In the genomic region with DNA sequence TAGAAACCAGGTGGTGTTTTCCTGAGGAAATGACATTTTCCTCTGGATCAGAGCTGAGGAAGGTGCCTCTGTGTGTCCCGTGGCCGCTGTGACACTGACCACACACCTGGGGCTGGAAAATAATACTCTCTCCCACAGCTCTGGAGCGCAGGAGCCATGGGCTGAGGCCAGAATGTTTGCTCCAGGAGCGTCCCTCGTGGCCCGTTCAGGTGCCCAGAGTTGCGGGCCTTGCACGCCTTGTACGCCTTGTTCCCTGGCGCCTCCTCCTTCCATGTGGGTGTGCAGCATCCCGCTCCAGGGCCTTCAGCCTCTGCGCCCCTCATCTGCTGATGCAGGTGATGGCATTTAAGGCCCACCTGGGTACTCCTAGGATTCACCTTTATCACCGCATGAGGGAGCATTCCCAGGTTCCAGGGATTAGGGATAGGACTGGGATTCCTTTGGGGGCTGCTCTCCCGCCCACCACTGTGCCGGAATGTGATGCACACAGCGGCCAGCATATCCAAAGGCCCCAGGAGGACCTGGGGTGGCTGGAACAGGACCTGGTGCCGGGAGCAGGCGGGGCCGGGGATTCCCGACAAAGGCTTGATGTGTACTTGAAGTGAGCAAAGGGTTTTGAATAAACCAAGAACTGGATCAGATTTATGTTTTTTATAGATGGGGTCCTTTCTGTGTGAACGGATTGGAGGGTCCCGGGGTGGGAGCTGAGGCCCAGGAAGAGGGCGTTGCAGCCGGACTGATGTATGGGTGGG, we compare ENCODE assay signal across 20 cellular contexts. TPM values are rescaled to one million over a fixed set of nuclear protein-coding genes. Genes with fewer than 3 reads are reported as not detected.
A peak's percentile ranks its signal among the peaks of the same experiment; 100 is the strongest.
DNase-seq lines count a peak whose midpoint lies in the region; ATAC-seq, FAIRE-seq and TF ChIP-seq lines count a peak whose summit lies in the region.
"Had no signal": no experiment of that assay in that cellular context is flagged by ENCODE, and none has a peak within 500 bp of the region (broad histone marks: within the 10 kb centered on the region; RNA-seq: fewer than 3 reads in every experiment).

No MANE protein-coding gene starts in this region.

- H3F3A ChIP-seq in PC-9 (ENCODE audit: insufficient read depth, low read depth), result peaks cover 6% of the 10 kb centered on the region; the same call in 1 of the 2 replicates

- H3K79me2 ChIP-seq in endothelial cell of umbilical vein (ENCODE audit: control insufficient read depth, insufficient read depth, low read length) (peaks cover 15% of the 10 kb centered on the region), PC-9 (ENCODE audit: low read depth) (no peaks in the 10 kb centered on the region)

- H3K9me3 Mint-ChIP-seq in activated naive CD8-positive, alpha-beta T cell treated with anti-CD3 and anti-CD28 coated beads for 36 hours, result no peaks in the 10 kb centered on the region
- H3K9me3 Mint-ChIP-seq in activated naive CD8-positive, alpha-beta T cell treated with anti-CD3 and anti-CD28 coated beads, Interleukin-2, amount 50 U/mL, for 24 hours, result no peaks in the 10 kb centered on the region
- H3K9me3 Mint-ChIP-seq in CD14-positive monocyte, result peaks cover 2 to 36% (median 14%) of the 10 kb centered on the region in 7 donors
- H3K9me3 Mint-ChIP-seq: HFFc6 had no signal

- peak overlapping the region; percentile 65 for H3K27ac Mint-ChIP-seq in activated naive CD8-positive, alpha-beta T cell treated with anti-CD3 and anti-CD28 coated beads for 36 hours
- no peak overlapping the region for H3K27ac Mint-ChIP-seq in activated naive CD8-positive, alpha-beta T cell treated with anti-CD3 and anti-CD28 coated beads, Interleukin-2, amount 50 U/mL, for 24 hours
- H3K27ac Mint-ChIP-seq in CD14-positive monocyte, result peak overlapping the region in 2 of 7 donors; percentile 3 to 30
- H3K27ac Mint-ChIP-seq: CD4-positive, alpha-beta memory T cell; HFFc6 had no signal

- peaks cover 10% of the 10 kb centered on the region; the same call in 1 of the 2 replicates for H3K36me3 ChIP-seq in WERI-Rb-1
- H3K36me3 ChIP-seq in endothelial cell of umbilical vein (ENCODE audit: control insufficient read depth in 2 of 2, extremely low read depth in 1 of 2, insufficient read depth in 2 of 2, low read length in 2 of 2), result peaks cover 25 to 58% of the 10 kb centered on the region in 2 experiments
- no peaks in the 10 kb centered on the region; the same call in 1 of the 2 replicates for H3K36me3 ChIP-seq in PC-9 (ENCODE audit: low read depth)

- no peak for TF ChIP-seq POLR2A in endothelial cell of umbilical vein (IDR thresholded peaks at IDR 0.05; ENCODE audit: low read depth, low read length)

- intact Hi-C loops in endothelial cell of umbilical vein (cut with micrococcal nuclease), result no loop called here
- intact Hi-C loops in CD14-positive monocyte (cut with micrococcal nuclease), result no loop called here
- intact Hi-C loops in PC-9 (cut with micrococcal nuclease; ENCODE audit: unreplicated experiment), result no loop called here

- TF ChIP-seq CTCF in WERI-Rb-1 (IDR thresholded peaks at IDR 0.05; ENCODE audit: low read depth, low read length), result no peak
- TF ChIP-seq CTCF in endothelial cell of umbilical vein (IDR thresholded peaks at IDR 0.05; ENCODE audit: extremely low read depth in 1 of 2, insufficient read depth in 1 of 2, low read depth in 1 of 2, low read length in 2 of 2), result no peak
- TF ChIP-seq CTCF in CD14-positive monocyte (IDR thresholded peaks at IDR 0.05), result no peak
- no peak for TF ChIP-seq CTCF in PC-9 (conservative IDR thresholded peaks at IDR 0.05)

- H3K9me1 ChIP-seq in endothelial cell of umbilical vein (replicated peaks; ENCODE audit: control insufficient read depth, extremely low read depth, insufficient read depth, low read length), result no peaks in the 10 kb centered on the region

- no peak for ATAC-seq in activated naive CD8-positive, alpha-beta T cell treated with anti-CD3 and anti-CD28 coated beads, Interleukin-2, amount 50 U/mL, for 24 hours

- H3K36me3 Mint-ChIP-seq in activated naive CD8-positive, alpha-beta T cell treated with anti-CD3 and anti-CD28 coated beads for 36 hours, result peaks cover 37% of the 10 kb centered on the region
- H3K36me3 Mint-ChIP-seq in activated naive CD8-positive, alpha-beta T cell treated with anti-CD3 and anti-CD28 coated beads, Interleukin-2, amount 50 U/mL, for 24 hours (ENCODE audit: low read depth), result peaks cover 68% of the 10 kb centered on the region
- H3K36me3 Mint-ChIP-seq in CD14-positive monocyte, result peaks cover 29 to 68% of the 10 kb centered on the region in 2 donors

- H3K4me2 ChIP-seq in endothelial cell of umbilical vein (ENCODE audit: insufficient read depth, low read length), result no peak overlapping the region
- H3K4me2 ChIP-seq in PC-9, result no peak overlapping the region
- H3K4me2 ChIP-seq: A549 had no signal

- H3K4me1 Mint-ChIP-seq in activated naive CD8-positive, alpha-beta T cell treated with anti-CD3 and anti-CD28 coated beads for 36 hours, result no peaks in the 10 kb centered on the region
- peaks cover 2% of the 10 kb centered on the region for H3K4me1 Mint-ChIP-seq in activated naive CD8-positive, alpha-beta T cell treated with anti-CD3 and anti-CD28 coated beads, Interleukin-2, amount 50 U/mL, for 24 hours
- no peaks in the 10 kb centered on the region for H3K4me1 Mint-ChIP-seq in CD14-positive monocyte
- H3K4me1 Mint-ChIP-seq: CD4-positive, alpha-beta memory T cell; IgD-negative memory B cell had no signal

- H3K27me3 ChIP-seq in WERI-Rb-1 (ENCODE audit: insufficient read depth, low read depth, severe bottlenecking) (no peaks in the 10 kb centered on the region), endothelial cell of umbilical vein (ENCODE audit: control insufficient read depth in 2 of 2, insufficient read depth in 2 of 2, low read length in 2 of 2) (no peaks in the 10 kb centered on the region), PC-9 (ENCODE audit: insufficient read depth, low read depth) (no peaks in the 10 kb centered on the region)
- H3K27me3 ChIP-seq: MG63, SJSA1 had no signal

- no TSS peak for BruUV-seq in endothelial cell of umbilical vein (replicated peaks; lab: Mats Ljungman, UMichigan)
- no TSS peak for BruUV-seq in PC-9 (replicated peaks; lab: Mats Ljungman, UMichigan)

- CTCF ChIA-PET in endothelial cell of umbilical vein (lab: Charles Lee) (no interaction called here), PC-9 (lab: Charles Lee) (interaction anchor here (0.5 kb wide), 1 partner anchor 33 kb away, joined by 12 read pairs; no protein-coding TSS in a partner anchor)

- H3K4me1 ChIP-seq in endothelial cell of umbilical vein (ENCODE audit: control insufficient read depth, extremely low read depth, insufficient read depth, low read length) (peaks cover 4% of the 10 kb centered on the region), PC-9 (replicated peaks; ENCODE audit: insufficient read depth) (peaks cover 8% of the 10 kb centered on the region)

- H3K27me3 Mint-ChIP-seq in activated naive CD8-positive, alpha-beta T cell treated with anti-CD3 and anti-CD28 coated beads for 36 hours, result no peaks in the 10 kb centered on the region
- no peaks in the 10 kb centered on the region for H3K27me3 Mint-ChIP-seq in activated naive CD8-positive, alpha-beta T cell treated with anti-CD3 and anti-CD28 coated beads, Interleukin-2, amount 50 U/mL, for 24 hours
- H3K27me3 Mint-ChIP-seq in CD14-positive monocyte (ENCODE audit: low read depth in 3 of 3), result peaks cover 0 to 2% (median 0%) of the 10 kb centered on the region in 3 donors
- H3K27me3 Mint-ChIP-seq: CD4-positive, alpha-beta memory T cell; IgD-negative memory B cell had no signal

- no peak overlapping the region for H3K4me3 Mint-ChIP-seq in activated naive CD8-positive, alpha-beta T cell treated with anti-CD3 and anti-CD28 coated beads for 36 hours
- no peak overlapping the region for H3K4me3 Mint-ChIP-seq in activated naive CD8-positive, alpha-beta T cell treated with anti-CD3 and anti-CD28 coated beads, Interleukin-2, amount 50 U/mL, for 24 hours
- H3K4me3 Mint-ChIP-seq in CD14-positive monocyte, result no peak overlapping the region
- H3K4me3 Mint-ChIP-seq: CD4-positive, alpha-beta memory T cell; HFFc6; IgD-negative memory B cell had no signal

- POLR2A ChIA-PET in endothelial cell of umbilical vein (lab: Charles Lee) (no interaction called here), PC-9 (lab: Charles Lee; ENCODE audit: unreplicated experiment) (no interaction called here)

- no peaks in the 10 kb centered on the region for H4K20me1 ChIP-seq in endothelial cell of umbilical vein (replicated peaks; ENCODE audit: control insufficient read depth, extremely low read depth, insufficient read depth, low read length)
- no peaks in the 10 kb centered on the region for H4K20me1 ChIP-seq in PC-9 (ENCODE audit: insufficient read depth)

- H3K4me3 ChIP-seq in WERI-Rb-1 (ENCODE audit: low read depth, low read length) (no peak overlapping the region), endothelial cell of umbilical vein (replicated peaks in 1 of 3; ENCODE audit: insufficient read depth in 1 of 3, low read depth in 1 of 3, low read length in 3 of 3) (no peak overlapping the region), PC-9 (no peak overlapping the region)
- H3K4me3 ChIP-seq: A549, MG63, SJSA1 had no signal

- no peak for DNase-seq in activated naive CD8-positive, alpha-beta T cell treated with anti-CD3 and anti-CD28 coated beads for 36 hours
- DNase-seq in activated naive CD8-positive, alpha-beta T cell treated with anti-CD3 and anti-CD28 coated beads, Interleukin-2, amount 50 U/mL, for 24 hours, result no peak
- no peak for DNase-seq in WERI-Rb-1
- no peak for DNase-seq in endothelial cell of umbilical vein (ENCODE audit: low read depth, low spot score)
- no peak for DNase-seq in CD14-positive monocyte (ENCODE audit: low spot score)
- no peak for DNase-seq in germinal center (ENCODE audit: low spot score)
- DNase-seq in PC-9, result no peak
- DNase-seq: CD4-positive, alpha-beta memory T cell; HFFc6; Kasumi-1; MG63; NCI-H1048; NCI-H1436; NCI-H1930; NCI-H526 had no signal

- no peak for FAIRE-seq in endothelial cell of umbilical vein (lab: Jason Lieb, UNC)
- FAIRE-seq: A549, D721Med had no signal

- no peak overlapping the region for H3K9ac ChIP-seq in endothelial cell of umbilical vein (replicated peaks; ENCODE audit: extremely low read depth, insufficient read depth, low read length)

- peak overlapping the region; percentile 92 for H3K27ac ChIP-seq in WERI-Rb-1
- no peak overlapping the region for H3K27ac ChIP-seq in endothelial cell of umbilical vein (ENCODE audit: insufficient read depth, low read depth, low read length)
- no peak overlapping the region for H3K27ac ChIP-seq in PC-9
- H3K27ac ChIP-seq: HL-60, SJSA1 had no signal

- no peaks in the 10 kb centered on the region for H3K9me2 ChIP-seq in PC-9 (ENCODE audit: insufficient read depth)

- H3K9me3 ChIP-seq in WERI-Rb-1 (ENCODE audit: severe bottlenecking) (no peaks in the 10 kb centered on the region), endothelial cell of umbilical vein (replicated peaks; ENCODE audit: control insufficient read depth, insufficient read depth, low read length) (no peaks in the 10 kb centered on the region), PC-9 (ENCODE audit: insufficient read depth, low read depth) (no peaks in the 10 kb centered on the region)
- H3K9me3 ChIP-seq: A549, MG63 had no signal

- H2AFZ ChIP-seq in endothelial cell of umbilical vein (ENCODE audit: low read depth, low read length) (no peak overlapping the region), PC-9 (no peak overlapping the region)

- dilution Hi-C loops in endothelial cell of umbilical vein (cut with MboI; ENCODE audit: extremely low pct_ligation_motif_present, low sequenced_read_pairs), result no loop called here

RNA-seq across cellular contexts. Expression of gene PITRM1, which starts 44.0 kb away (rescaled TPM):
- 10 to 100 TPM; 75.3 to 75.5 TPM for total RNA-seq in activated naive CD8-positive, alpha-beta T cell treated with anti-CD3 and anti-CD28 coated beads for 36 hours
- total RNA-seq in endothelial cell of umbilical vein (101 and 145 TPM in 2 replicates), PC-9 (2021) (92.3 and 124 TPM in 2 replicates)
- polyA plus RNA-seq in endothelial cell of umbilical vein (73.5 and 83.2 TPM in 2 replicates), CD14-positive monocyte (10 to 100 TPM; 15.3 to 23.2 TPM)
- polyA plus RNA-seq in endothelial cell of umbilical vein (2011; cell fraction: cytosol; rRNA removed), result 75.3 and 79.0 TPM in 2 replicates
- 339 and 341 TPM in 2 replicates for polyA plus RNA-seq in endothelial cell of umbilical vein (2011; cell fraction: nucleus; rRNA removed)
- polyA plus RNA-seq in endothelial cell of umbilical vein (2012), result 160 and 185 TPM in 2 replicates
- polyA minus RNA-seq in endothelial cell of umbilical vein, result 97.3 and 115 TPM in 2 replicates
- polyA minus RNA-seq in endothelial cell of umbilical vein (2011; cell fraction: cytosol; rRNA and poly(A)+ RNA removed), result 15.4 TPM
- polyA minus RNA-seq in endothelial cell of umbilical vein (2011; cell fraction: nucleus; rRNA and poly(A)+ RNA removed), result 144 and 170 TPM in 2 replicates
